Comparison of ENCODE assay signal across 1 cellular context in genomic region chr4:74206088-74206826, GRCh38.
TF ChIP-seq lines count a peak whose summit lies in the region.

No MANE protein-coding gene starts in this region.

TF ChIP-seq in K562, 482 proteins besides CTCF, POLR2A, EP300 and RAD21 (continued from another document and continues in another):
- TF ChIP-seq UBTF (IDR thresholded peaks at IDR 0.05; ENCODE audit: borderline replicate concordance in 1 of 2, low read depth in 2 of 2, low read length in 2 of 2) (peak; percentile 49 to 96; a peak in 2 of 4 replicates), NFATC3 (IDR thresholded peaks at IDR 0.05) (no peak), ZMIZ1 (IDR thresholded peaks at IDR 0.05; ENCODE audit: low read depth in 2 of 2, low read length in 2 of 2) (no peak), DMBX1 (CRISPR knock-in tag; IDR thresholded peaks at IDR 0.05; ENCODE audit: borderline replicate concordance) (no peak), SFPQ (IDR thresholded peaks at IDR 0.05; ENCODE audit: low read depth, low read length) (no peak), STAG1 (CRISPR knock-in tag; IDR thresholded peaks at IDR 0.05; ENCODE audit: borderline replicate concordance) (no peak), PTRF (tag; IDR thresholded peaks at IDR 0.05) (no peak), SRF (CRISPR knock-in tag; IDR thresholded peaks at IDR 0.05) (no peak), PBX2 (CRISPR knock-in tag; IDR thresholded peaks at IDR 0.05; ENCODE audit: low read depth) (no peak), PBX2 (tag; conservative IDR thresholded peaks at IDR 0.05; ENCODE audit: low read depth) (no peak), NELFE (IDR thresholded peaks at IDR 0.05; ENCODE audit: insufficient read depth, insufficient read length) (no peak), BRF1 (IDR thresholded peaks at IDR 0.05; ENCODE audit: borderline replicate concordance, extremely low read depth, insufficient read length) (no peak), ZNF79 (CRISPR knock-in tag; IDR thresholded peaks at IDR 0.05; ENCODE audit: low read depth) (no peak), PRDM10 (IDR thresholded peaks at IDR 0.05; ENCODE audit: partially characterized antibody) (no peak), RBM15 (IDR thresholded peaks at IDR 0.05; ENCODE audit: insufficient read depth, low read length) (no peak), STAT5A (IDR thresholded peaks at IDR 0.05; ENCODE audit: borderline replicate concordance, low read length) (peak; percentile 78), FIP1L1 (IDR thresholded peaks at IDR 0.05; ENCODE audit: low read depth, low read length, poor library complexity, severe bottlenecking) (no peak), FOXJ2 (tag; IDR thresholded peaks at IDR 0.05) (no peak), RBM25 (IDR thresholded peaks at IDR 0.05; ENCODE audit: low read depth, low read length, severe bottlenecking) (no peak), ZNF121 (CRISPR knock-in tag; conservative IDR thresholded peaks at IDR 0.05) (no peak), HLTF (IDR thresholded peaks at IDR 0.05) (no peak), MAX (CRISPR knock-in tag; IDR thresholded peaks at IDR 0.05) (no peak), ZNF444 (CRISPR knock-in tag; IDR thresholded peaks at IDR 0.05) (no peak), EZH2 (IDR thresholded peaks at IDR 0.05; ENCODE audit: borderline replicate concordance, low read depth, low read length) (no peak), AFF1 (IDR thresholded peaks at IDR 0.05; ENCODE audit: low read depth in 1 of 2, partially characterized antibody in 2 of 2) (no peak)
